14 cellular contexts compared by ENCODE assay signal in the genomic region with DNA sequence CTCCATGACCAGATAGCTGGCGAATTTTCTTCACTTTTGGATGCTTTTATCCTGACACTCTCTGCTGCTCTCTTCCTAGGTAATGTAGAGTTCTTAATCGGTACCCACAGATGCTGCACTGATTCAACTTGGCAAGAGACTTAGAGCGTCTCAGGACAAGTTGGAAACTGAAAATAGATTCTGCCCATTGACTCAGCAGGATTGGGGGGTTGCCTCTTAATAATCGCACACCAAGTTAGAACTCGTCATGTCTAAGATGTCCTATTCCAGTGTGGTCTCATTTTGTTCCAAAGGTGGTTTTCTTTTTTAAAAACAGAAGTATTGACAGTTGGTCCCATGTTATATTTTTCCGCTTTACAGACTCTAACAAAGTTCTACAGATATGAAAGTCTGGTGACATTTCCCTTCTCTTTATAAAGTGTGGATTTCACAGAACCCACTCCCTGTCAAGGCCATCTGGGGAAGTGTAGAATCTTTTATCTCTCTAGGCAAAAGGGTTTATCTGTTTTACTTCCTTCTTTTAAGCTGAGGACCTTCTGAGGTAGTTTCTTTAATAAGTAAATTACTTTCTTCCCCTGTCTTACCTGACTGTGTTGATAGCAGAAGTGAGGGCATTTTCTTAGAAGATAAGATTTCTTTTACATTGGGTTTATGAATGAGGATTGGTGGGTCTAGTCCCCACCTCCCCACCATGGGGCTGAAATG. TPM values are rescaled to one million over a fixed set of nuclear protein-coding genes. Genes with fewer than 3 reads are reported as not detected.
DNase-seq lines count a peak whose midpoint lies in the region; ATAC-seq and TF ChIP-seq lines count a peak whose summit lies in the region.
"Had no signal": no experiment of that assay in that cellular context is flagged by ENCODE, and none has a peak within 500 bp of the region (broad histone marks: within the 10 kb centered on the region; RNA-seq: fewer than 3 reads in every experiment).

No MANE protein-coding gene starts in this region.

- H3K27ac ChIP-seq in gastrocnemius medialis: peak overlapping the region in 3 of 4 donors; percentile 32 to 45 (median 38)
- H3K27ac ChIP-seq: A549, body of pancreas, SK-N-MC had no signal

- intact Hi-C loops in gastrocnemius medialis (cut with DNase I; ENCODE audit: low total_unique reads): no loop called here

- DNase-seq in SKM-1 treated with dmso at 0.1 percent for 144 hours (lab: John Stamatoyannopoulos, UW; ENCODE audit: unreplicated experiment) (peak; percentile 24), SKM-1 (lab: John Stamatoyannopoulos, UW; ENCODE audit: unreplicated experiment) (no peak), NCI-H446 treated with DMSO at 0.1 percent for 48 hours (lab: John Stamatoyannopoulos, UW) (peak; percentile 52), gastrocnemius medialis (no peak), OCI-M2 (lab: John Stamatoyannopoulos, UW; ENCODE audit: unreplicated experiment) (no peak), hypothalamus (lab: John Stamatoyannopoulos, UW) (no peak)
- DNase-seq: body of pancreas, DMS79 treated with DMSO at 0.1 percent for 48 hours, NCI-H510A treated with DMSO at 0.1 percent for 48 hours had no signal

- no peaks in the 10 kb centered on the region for H3K27me3 Mint-ChIP-seq in activated T-helper 17 cell treated with anti-CD3 and anti-CD28 coated beads, Interleukin-2, amount 50 U/mL, for 72 hours

- H3K4me1 Mint-ChIP-seq in activated T-helper 17 cell treated with anti-CD3 and anti-CD28 coated beads, Interleukin-2, amount 50 U/mL, for 72 hours: peaks cover 44% of the 10 kb centered on the region

- H3K4me3 Mint-ChIP-seq in activated T-helper 17 cell treated with anti-CD3 and anti-CD28 coated beads, Interleukin-2, amount 50 U/mL, for 72 hours: peak overlapping the region; percentile 77

- H3K36me3 ChIP-seq in gastrocnemius medialis: no peaks in the 10 kb centered on the region
- H3K36me3 ChIP-seq: tibial nerve had no signal

- no peak for TF ChIP-seq CTCF in gastrocnemius medialis (IDR thresholded peaks at IDR 0.05 in 4 of 5, conservative IDR thresholded peaks at IDR 0.05 in 1 of 5)

- no peaks in the 10 kb centered on the region for H3K36me3 Mint-ChIP-seq in activated T-helper 17 cell treated with anti-CD3 and anti-CD28 coated beads, Interleukin-2, amount 50 U/mL, for 72 hours (ENCODE audit: low read depth)

- peak; percentile 62 for ATAC-seq in activated T-helper 17 cell treated with anti-CD3 and anti-CD28 coated beads, Interleukin-2, amount 50 U/mL, for 72 hours (replicated peaks)
- ATAC-seq in gastrocnemius medialis: peak in 1 of 2 donors; percentile 72
- ATAC-seq in HG03025 (IDR thresholded peaks at IDR 0.05; ENCODE audit: low FRiP score, unreplicated experiment): no peak
- ATAC-seq: A549, body of pancreas had no signal

- TF ChIP-seq POLR2A in gastrocnemius medialis (IDR thresholded peaks at IDR 0.05): no peak

- H3K27ac Mint-ChIP-seq in activated T-helper 17 cell treated with anti-CD3 and anti-CD28 coated beads, Interleukin-2, amount 50 U/mL, for 72 hours: peak overlapping the region; percentile 80

- H3K4me1 ChIP-seq in gastrocnemius medialis: peaks cover 7 to 18% of the 10 kb centered on the region in 2 donors
- H3K4me1 ChIP-seq: A549, body of pancreas had no signal

- H3K27me3 ChIP-seq in gastrocnemius medialis: no peaks in the 10 kb centered on the region
- H3K27me3 ChIP-seq: body of pancreas, tibial nerve had no signal

- in situ Hi-C loops in gastrocnemius medialis (cut with MboI; ENCODE audit: low sequenced_read_pairs in 4 of 4): no loop called here

- no peaks in the 10 kb centered on the region for H3K9me3 Mint-ChIP-seq in activated T-helper 17 cell treated with anti-CD3 and anti-CD28 coated beads, Interleukin-2, amount 50 U/mL, for 72 hours

- no peak overlapping the region for H3K4me3 ChIP-seq in gastrocnemius medialis
- H3K4me3 ChIP-seq: A549, body of pancreas, SK-N-MC, tibial nerve had no signal

- no peaks in the 10 kb centered on the region for H3K9me3 ChIP-seq in gastrocnemius medialis
- H3K9me3 ChIP-seq: A549, body of pancreas, tibial nerve had no signal

RNA-seq across cellular contexts. Expression of gene DIPK1A, which starts 12.1 kb away (rescaled TPM):
- 1 to 10 TPM; 6.5 to 8.6 TPM for total RNA-seq in activated T-helper 17 cell treated with anti-CD3 and anti-CD28 coated beads, Interleukin-2, amount 50 U/mL, for 72 hours
- 1 to 10 TPM; 3.3 to 9.2 (median 4.7) TPM for total RNA-seq in gastrocnemius medialis

Comparison
In these comparisons a context has a peak if more than half of its experiments do, and no peak if none do; other contexts are left out.
1. DNase-seq: peak in SKM-1 treated with dmso at 0.1 percent for 144 hours (single experiment) and NCI-H446 treated with DMSO at 0.1 percent for 48 hours (single experiment); none in SKM-1 (single experiment), gastrocnemius medialis (0 of 2), OCI-M2 (single experiment) and hypothalamus (0 of 51).